1 cellular context compared by ENCODE assay signal in the genomic region with DNA sequence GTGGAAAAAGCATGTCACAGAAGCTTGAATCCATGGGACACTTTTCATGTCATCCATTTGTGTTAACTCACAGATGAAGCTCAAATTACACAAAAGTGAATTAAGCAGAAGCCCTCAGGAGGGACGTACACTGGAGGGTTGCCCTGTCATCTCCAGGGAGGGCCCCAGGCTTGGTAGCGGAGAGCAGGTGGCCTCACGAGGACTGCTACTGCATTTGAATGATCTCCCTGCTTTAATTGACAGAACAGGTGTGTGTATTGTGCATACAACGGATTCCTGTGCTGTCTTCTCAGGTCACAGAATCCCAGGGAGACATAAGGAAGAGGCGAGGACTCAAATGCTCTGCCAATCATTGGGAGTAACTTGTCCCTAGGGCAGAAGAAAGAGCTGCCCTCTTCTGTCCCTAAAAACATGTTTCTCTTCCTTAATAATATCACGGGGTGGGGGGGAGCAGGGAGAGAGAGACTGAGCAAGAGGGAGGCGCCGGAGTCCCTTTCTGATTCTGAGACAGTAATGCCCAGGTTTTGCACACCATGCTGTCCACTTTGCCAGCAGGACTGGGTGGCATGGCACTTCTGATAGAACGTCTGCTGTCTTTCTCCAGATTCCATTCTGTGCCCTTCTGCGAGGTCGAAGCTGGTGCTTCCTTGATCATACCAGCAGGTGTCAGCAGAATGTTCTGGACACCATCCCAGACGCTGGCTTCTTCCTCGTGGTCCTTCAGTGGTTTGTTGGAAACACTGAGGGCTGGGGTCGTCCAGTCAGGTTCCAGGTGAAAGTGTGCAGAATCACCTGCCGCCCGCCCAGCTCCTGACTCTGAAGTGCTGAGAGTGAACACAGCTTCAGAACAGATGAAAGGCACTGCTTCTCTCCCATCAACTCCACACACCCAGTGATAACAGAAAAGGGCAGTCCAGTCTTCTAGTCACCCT.
TF ChIP-seq lines count a peak whose summit lies in the region.

No MANE protein-coding gene starts in this region.

TF ChIP-seq in GM12878, 131 proteins besides CTCF, POLR2A, EP300 and RAD21 (continued from another document):
- TF ChIP-seq NR2C2 (IDR thresholded peaks at IDR 0.05; ENCODE audit: borderline replicate concordance, control insufficient read depth, insufficient read length, low read depth) = no peak
